Comparison of ENCODE assay signal across 1 cellular context in the genomic region with DNA sequence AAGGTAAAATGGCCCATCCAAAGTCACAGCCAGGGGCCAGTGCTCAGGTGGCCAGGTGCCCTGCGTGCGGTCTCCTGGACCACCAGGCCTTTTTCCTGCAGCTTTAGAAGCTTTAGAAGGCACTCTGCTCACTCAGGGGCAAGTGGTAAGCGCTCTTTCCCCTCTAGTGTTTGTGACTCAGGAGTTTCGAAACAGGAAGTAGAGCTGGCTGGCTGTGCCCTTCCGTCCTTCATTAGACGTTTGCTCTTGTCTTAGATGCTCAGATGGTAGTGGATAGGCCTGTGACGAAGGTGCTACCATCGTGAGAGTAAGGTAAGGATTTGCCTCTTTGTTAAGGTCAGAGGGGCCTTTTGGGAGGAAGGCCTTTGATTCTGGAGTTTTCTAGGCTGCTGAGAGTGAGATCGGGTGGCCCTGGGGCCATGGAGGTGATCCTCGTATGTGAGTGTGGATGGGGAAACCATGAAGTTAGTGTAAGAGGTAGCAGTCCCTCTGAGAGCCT.
A peak's percentile ranks its signal among the peaks of the same experiment; 100 is the strongest.
TF ChIP-seq lines count a peak whose summit lies in the region.

Gene CASP8 (plus strand): TSS at position 235 of the 499 bp plus-strand sequence. CDS start 5,951 bp downstream, outside the sequence.

TF ChIP-seq in GM12878, 131 proteins besides CTCF, POLR2A, EP300 and RAD21 (continued from another document and continues in another):
- TF ChIP-seq MLLT1 (IDR thresholded peaks at IDR 0.05): peak; percentile 79
- TF ChIP-seq BHLHE40 (IDR thresholded peaks at IDR 0.05; ENCODE audit: borderline replicate concordance in 1 of 2, low read depth in 2 of 2, low read length in 1 of 2): no peak
- no peak for TF ChIP-seq BACH1 (IDR thresholded peaks at IDR 0.05; ENCODE audit: borderline replicate concordance)
- peak; percentile 27; the same call in 1 of the 2 replicates for TF ChIP-seq MTA2 (IDR thresholded peaks at IDR 0.05; ENCODE audit: low read depth)
- no peak for TF ChIP-seq ZBTB33 (IDR thresholded peaks at IDR 0.05)
- TF ChIP-seq RUNX3 (IDR thresholded peaks at IDR 0.05; ENCODE audit: low read length): peak; percentile 37; the same call in 1 of the 2 replicates
- TF ChIP-seq TCF3 (IDR thresholded peaks at IDR 0.05; ENCODE audit: borderline replicate concordance, insufficient read depth, low read depth, low read length): no peak
- TF ChIP-seq ZNF274 (IDR thresholded peaks at IDR 0.05; ENCODE audit: insufficient read depth, insufficient read length): no peak
- TF ChIP-seq NR2C1 (IDR thresholded peaks at IDR 0.05): no peak
- no peak for TF ChIP-seq IRF4 (IDR thresholded peaks at IDR 0.05; ENCODE audit: low read depth, low read length)
- no peak for TF ChIP-seq SRF (IDR thresholded peaks at IDR 0.05; ENCODE audit: low read depth in 2 of 2, low read length in 2 of 2)
- TF ChIP-seq, protein P1, sequence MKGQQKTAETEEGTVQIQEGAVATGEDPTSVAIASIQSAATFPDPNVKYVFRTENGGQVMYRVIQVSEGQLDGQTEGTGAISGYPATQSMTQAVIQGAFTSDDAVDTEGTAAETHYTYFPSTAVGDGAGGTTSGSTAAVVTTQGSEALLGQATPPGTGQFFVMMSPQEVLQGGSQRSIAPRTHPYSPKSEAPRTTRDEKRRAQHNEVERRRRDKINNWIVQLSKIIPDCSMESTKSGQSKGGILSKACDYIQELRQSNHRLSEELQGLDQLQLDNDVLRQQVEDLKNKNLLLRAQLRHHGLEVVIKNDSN (IDR thresholded peaks at IDR 0.05; ENCODE audit: borderline replicate concordance, extremely low read length, insufficient read depth, low read depth, low read length): no peak
- TF ChIP-seq MTA3 (IDR thresholded peaks at IDR 0.05; ENCODE audit: borderline replicate concordance, low read length): no peak
- TF ChIP-seq POLR2AphosphoS5 (IDR thresholded peaks at IDR 0.05; ENCODE audit: low read length): peak; percentile 49; the same call in 1 of the 2 replicates
- TF ChIP-seq KLF5 (IDR thresholded peaks at IDR 0.05; ENCODE audit: partially characterized antibody): no peak
- no peak for TF ChIP-seq NFYA (IDR thresholded peaks at IDR 0.05; ENCODE audit: borderline replicate concordance, low read depth, low read length)
- TF ChIP-seq ETV6 (conservative IDR thresholded peaks at IDR 0.05 in 1 of 2, IDR thresholded peaks at IDR 0.05 in 1 of 2; ENCODE audit: borderline replicate concordance in 1 of 2, low read depth in 1 of 2): peak in 1 of 2 experiments; percentile 99; a peak in 2 of 4 replicates
- TF ChIP-seq RB1 (IDR thresholded peaks at IDR 0.05; ENCODE audit: borderline replicate concordance): no peak
- 0 out of 2 replicates have a peak, but pooled peaks have one; percentile 41 for TF ChIP-seq GATAD2B (conservative IDR thresholded peaks at IDR 0.05; ENCODE audit: low read depth)
- TF ChIP-seq, protein P2, sequence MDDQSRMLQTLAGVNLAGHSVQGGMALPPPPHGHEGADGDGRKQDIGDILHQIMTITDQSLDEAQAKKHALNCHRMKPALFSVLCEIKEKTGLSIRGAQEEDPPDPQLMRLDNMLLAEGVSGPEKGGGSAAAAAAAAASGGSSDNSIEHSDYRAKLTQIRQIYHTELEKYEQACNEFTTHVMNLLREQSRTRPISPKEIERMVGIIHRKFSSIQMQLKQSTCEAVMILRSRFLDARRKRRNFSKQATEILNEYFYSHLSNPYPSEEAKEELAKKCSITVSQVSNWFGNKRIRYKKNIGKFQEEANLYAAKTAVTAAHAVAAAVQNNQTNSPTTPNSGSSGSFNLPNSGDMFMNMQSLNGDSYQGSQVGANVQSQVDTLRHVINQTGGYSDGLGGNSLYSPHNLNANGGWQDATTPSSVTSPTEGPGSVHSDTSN (IDR thresholded peaks at IDR 0.05; ENCODE audit: insufficient replicate concordance, low read depth, low read length): no peak
- TF ChIP-seq WRNIP1 (IDR thresholded peaks at IDR 0.05; ENCODE audit: borderline replicate concordance, low read depth, low read length): no peak
- TF ChIP-seq ZZZ3 (IDR thresholded peaks at IDR 0.05; ENCODE audit: control insufficient read depth, insufficient read length, low read depth): no peak
- no peak for TF ChIP-seq ASH2L (IDR thresholded peaks at IDR 0.05; ENCODE audit: borderline replicate concordance, low read depth)
- TF ChIP-seq SMAD5 (IDR thresholded peaks at IDR 0.05; ENCODE audit: low read depth): peak; percentile 67
- TF ChIP-seq YY1 (IDR thresholded peaks at IDR 0.05; ENCODE audit: low read depth, low read length): no peak
- TF ChIP-seq STAT1 (conservative IDR thresholded peaks at IDR 0.05): no peak
- TF ChIP-seq SMAD1 (IDR thresholded peaks at IDR 0.05; ENCODE audit: low read depth, partially characterized antibody): no peak
- TF ChIP-seq RELA (IDR thresholded peaks at IDR 0.05; ENCODE audit: borderline replicate concordance, partially characterized antibody): no peak
- TF ChIP-seq EGR1 (IDR thresholded peaks at IDR 0.05; ENCODE audit: borderline replicate concordance in 1 of 2, low read depth in 2 of 2, low read length in 2 of 2): peak in 1 of 2 experiments; percentile 52; a peak in 1 of 3 replicates
- TF ChIP-seq BCL3 (IDR thresholded peaks at IDR 0.05; ENCODE audit: borderline replicate concordance, insufficient read depth, low read depth, low read length, poor library complexity, severe bottlenecking): no peak
- no peak for TF ChIP-seq ZNF217 (IDR thresholded peaks at IDR 0.05)
- TF ChIP-seq ZNF384 (IDR thresholded peaks at IDR 0.05; ENCODE audit: borderline replicate concordance, low read depth, low read length): no peak
- TF ChIP-seq PAX8 (IDR thresholded peaks at IDR 0.05): no peak
- TF ChIP-seq CHD4 (IDR thresholded peaks at IDR 0.05): no peak
- TF ChIP-seq NR2C2 (IDR thresholded peaks at IDR 0.05; ENCODE audit: borderline replicate concordance, control insufficient read depth, insufficient read length, low read depth): no peak
- no peak for TF ChIP-seq MEF2A (IDR thresholded peaks at IDR 0.05; ENCODE audit: insufficient read depth, low read depth, low read length)
- TF ChIP-seq IKZF2 (IDR thresholded peaks at IDR 0.05): peak in 1 of 2 experiments; percentile 30; a peak in 1 of 4 replicates
- TF ChIP-seq TAF1 (IDR thresholded peaks at IDR 0.05; ENCODE audit: borderline replicate concordance, low read depth, low read length): no peak
- TF ChIP-seq ZNF687 (IDR thresholded peaks at IDR 0.05): peak; percentile 90
- TF ChIP-seq, protein P3, sequence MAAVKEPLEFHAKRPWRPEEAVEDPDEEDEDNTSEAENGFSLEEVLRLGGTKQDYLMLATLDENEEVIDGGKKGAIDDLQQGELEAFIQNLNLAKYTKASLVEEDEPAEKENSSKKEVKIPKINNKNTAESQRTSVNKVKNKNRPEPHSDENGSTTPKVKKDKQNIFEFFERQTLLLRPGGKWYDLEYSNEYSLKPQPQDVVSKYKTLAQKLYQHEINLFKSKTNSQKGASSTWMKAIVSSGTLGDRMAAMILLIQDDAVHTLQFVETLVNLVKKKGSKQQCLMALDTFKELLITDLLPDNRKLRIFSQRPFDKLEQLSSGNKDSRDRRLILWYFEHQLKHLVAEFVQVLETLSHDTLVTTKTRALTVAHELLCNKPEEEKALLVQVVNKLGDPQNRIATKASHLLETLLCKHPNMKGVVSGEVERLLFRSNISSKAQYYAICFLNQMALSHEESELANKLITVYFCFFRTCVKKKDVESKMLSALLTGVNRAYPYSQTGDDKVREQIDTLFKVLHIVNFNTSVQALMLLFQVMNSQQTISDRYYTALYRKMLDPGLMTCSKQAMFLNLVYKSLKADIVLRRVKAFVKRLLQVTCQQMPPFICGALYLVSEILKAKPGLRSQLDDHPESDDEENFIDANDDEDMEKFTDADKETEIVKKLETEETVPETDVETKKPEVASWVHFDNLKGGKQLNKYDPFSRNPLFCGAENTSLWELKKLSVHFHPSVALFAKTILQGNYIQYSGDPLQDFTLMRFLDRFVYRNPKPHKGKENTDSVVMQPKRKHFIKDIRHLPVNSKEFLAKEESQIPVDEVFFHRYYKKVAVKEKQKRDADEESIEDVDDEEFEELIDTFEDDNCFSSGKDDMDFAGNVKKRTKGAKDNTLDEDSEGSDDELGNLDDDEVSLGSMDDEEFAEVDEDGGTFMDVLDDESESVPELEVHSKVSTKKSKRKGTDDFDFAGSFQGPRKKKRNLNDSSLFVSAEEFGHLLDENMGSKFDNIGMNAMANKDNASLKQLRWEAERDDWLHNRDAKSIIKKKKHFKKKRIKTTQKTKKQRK (IDR thresholded peaks at IDR 0.05; ENCODE audit: low read depth, low read length): no peak
- peak; percentile 46; the same call in 1 of the 2 replicates for TF ChIP-seq SPI1 (IDR thresholded peaks at IDR 0.05; ENCODE audit: borderline replicate concordance, insufficient read depth, low read depth, low read length)
- TF ChIP-seq, protein P4, sequence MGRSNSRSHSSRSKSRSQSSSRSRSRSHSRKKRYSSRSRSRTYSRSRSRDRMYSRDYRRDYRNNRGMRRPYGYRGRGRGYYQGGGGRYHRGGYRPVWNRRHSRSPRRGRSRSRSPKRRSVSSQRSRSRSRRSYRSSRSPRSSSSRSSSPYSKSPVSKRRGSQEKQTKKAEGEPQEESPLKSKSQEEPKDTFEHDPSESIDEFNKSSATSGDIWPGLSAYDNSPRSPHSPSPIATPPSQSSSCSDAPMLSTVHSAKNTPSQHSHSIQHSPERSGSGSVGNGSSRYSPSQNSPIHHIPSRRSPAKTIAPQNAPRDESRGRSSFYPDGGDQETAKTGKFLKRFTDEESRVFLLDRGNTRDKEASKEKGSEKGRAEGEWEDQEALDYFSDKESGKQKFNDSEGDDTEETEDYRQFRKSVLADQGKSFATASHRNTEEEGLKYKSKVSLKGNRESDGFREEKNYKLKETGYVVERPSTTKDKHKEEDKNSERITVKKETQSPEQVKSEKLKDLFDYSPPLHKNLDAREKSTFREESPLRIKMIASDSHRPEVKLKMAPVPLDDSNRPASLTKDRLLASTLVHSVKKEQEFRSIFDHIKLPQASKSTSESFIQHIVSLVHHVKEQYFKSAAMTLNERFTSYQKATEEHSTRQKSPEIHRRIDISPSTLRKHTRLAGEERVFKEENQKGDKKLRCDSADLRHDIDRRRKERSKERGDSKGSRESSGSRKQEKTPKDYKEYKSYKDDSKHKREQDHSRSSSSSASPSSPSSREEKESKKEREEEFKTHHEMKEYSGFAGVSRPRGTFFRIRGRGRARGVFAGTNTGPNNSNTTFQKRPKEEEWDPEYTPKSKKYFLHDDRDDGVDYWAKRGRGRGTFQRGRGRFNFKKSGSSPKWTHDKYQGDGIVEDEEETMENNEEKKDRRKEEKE (IDR thresholded peaks at IDR 0.05): no peak
- TF ChIP-seq RAD51 (IDR thresholded peaks at IDR 0.05): no peak
- no peak for TF ChIP-seq CBFB (IDR thresholded peaks at IDR 0.05; ENCODE audit: low read depth)
- no peak for TF ChIP-seq JUND (IDR thresholded peaks at IDR 0.05; ENCODE audit: low read depth, low read length)
